In genomic region chr5:63961125-63961597, GRCh38 we compare ENCODE assay signal across 1 cellular context.
TF ChIP-seq lines count a peak whose summit lies in the region.

No MANE protein-coding gene starts in this region.

TF ChIP-seq in H1, 55 proteins besides CTCF, POLR2A, EP300 and RAD21:
- no peak for TF ChIP-seq SP1 (IDR thresholded peaks at IDR 0.05; ENCODE audit: low read depth, low read length)
- no peak for TF ChIP-seq CEBPB (IDR thresholded peaks at IDR 0.05; ENCODE audit: low read depth, low read length)
- peak; percentile 61 for TF ChIP-seq KDM4A (IDR thresholded peaks at IDR 0.05; ENCODE audit: low read depth, low read length, severe bottlenecking)
- TF ChIP-seq BRCA1 (IDR thresholded peaks at IDR 0.05; ENCODE audit: low read depth, low read length) = no peak
- TF ChIP-seq SIRT6 (IDR thresholded peaks at IDR 0.05; ENCODE audit: low read length) = no peak
- peak; percentile 83 for TF ChIP-seq MAX (IDR thresholded peaks at IDR 0.05)
- peak; percentile 50 for TF ChIP-seq SUZ12 (IDR thresholded peaks at IDR 0.05; ENCODE audit: low read length)
- TF ChIP-seq GTF2F1 (IDR thresholded peaks at IDR 0.05; ENCODE audit: borderline replicate concordance, low read depth, low read length) = no peak
- no peak for TF ChIP-seq USF2 (IDR thresholded peaks at IDR 0.05; ENCODE audit: low read length)
- TF ChIP-seq POLR2AphosphoS5 (IDR thresholded peaks at IDR 0.05; ENCODE audit: low read depth, low read length) = no peak
TF ChIP-seq in H1: peak in this region for 3.
